Comparison of ENCODE assay signal across 14 cellular contexts in genomic region chr14:36238666-36239363, GRCh38.
A peak's percentile ranks its signal among the peaks of the same experiment; 100 is the strongest.
DNase-seq lines count a peak whose midpoint lies in the region; ATAC-seq, FAIRE-seq and TF ChIP-seq lines count a peak whose summit lies in the region.
"Had no signal": no experiment of that assay in that cellular context is flagged by ENCODE, and none has a peak within 500 bp of the region (broad histone marks: within the 10 kb centered on the region; RNA-seq: fewer than 3 reads in every experiment).

No MANE protein-coding gene starts in this region.

- peak; percentile 19 for DNase-seq in activated CD4-positive, alpha-beta T cell treated with anti-CD3 and anti-CD28 coated beads for 48 hours
- DNase-seq in activated CD4-positive, alpha-beta T cell treated with anti-CD3 and anti-CD28 coated beads for 1 hour, result no peak
- DNase-seq in LHCN-M2 (ENCODE audit: low read depth) (peak; percentile 50), astrocyte (ENCODE audit: low read depth) (peak; percentile 85), osteoblast (ENCODE audit: insufficient read length, low spot score, missing footprints) (no peak), H9 (no peak), endothelial cell (ENCODE audit: low spot score) (no peak)
- DNase-seq: activated naive CD4-positive, alpha-beta T cell; sigmoid colon; stimulated activated naive B cell treated with anti-CD40 and anti-IgM and Interleukin-4, amounts not matched to agents 10 μg/mL and 1 μg/mL and 100 μg/mL, for 72 hours; T-cell had no signal

- H2BK20ac ChIP-seq in H9 (ENCODE audit: low read depth, low read length, poor library complexity, severe bottlenecking), result no peak overlapping the region

- H3K14ac ChIP-seq in H9 (ENCODE audit: insufficient read depth, low read length), result no peak overlapping the region

- H2AFZ ChIP-seq in astrocyte (ENCODE audit: low read depth, low read length) (peak overlapping the region; percentile 32), osteoblast (ENCODE audit: low read length) (peak overlapping the region; percentile 36), H9 (ENCODE audit: low read length) (no peak overlapping the region)

- H3K27me3 ChIP-seq in astrocyte (ENCODE audit: insufficient read depth, low read length), result no peaks in the 10 kb centered on the region
- no peaks in the 10 kb centered on the region for H3K27me3 ChIP-seq in osteoblast (ENCODE audit: insufficient read depth, low read length)
- H3K27me3 ChIP-seq in H9 (ENCODE audit: insufficient read depth, low read length), result no peaks in the 10 kb centered on the region

- H3K18ac ChIP-seq in H9 (ENCODE audit: insufficient read length, low read depth, low read length), result no peak overlapping the region

- ATAC-seq in HG03432 (IDR thresholded peaks at IDR 0.05; ENCODE audit: unreplicated experiment), result no peak
- ATAC-seq: stimulated activated naive B cell treated with anti-CD40 and anti-IgM and Interleukin-4, amounts not matched to agents 10 μg/mL and 1 μg/mL and 100 μg/mL, for 72 hours; T-cell had no signal

- H4K5ac ChIP-seq in H9 (ENCODE audit: insufficient read length, low read depth, low read length), result no peak overlapping the region

- H3K36me3 Mint-ChIP-seq in astrocyte (ENCODE audit: low read depth, unreplicated experiment) (no peaks in the 10 kb centered on the region), H9 (ENCODE audit: insufficient read depth in 1 of 3, low read depth in 3 of 3) (no peaks in the 10 kb centered on the region; a peak in 1 of 7 replicates), endothelial cell (ENCODE audit: low read depth, unreplicated experiment) (no peaks in the 10 kb centered on the region)
- H3K36me3 Mint-ChIP-seq: stimulated activated naive B cell treated with anti-CD40 and anti-IgM and Interleukin-4, amounts not matched to agents 10 μg/mL and 1 μg/mL and 100 μg/mL, for 72 hours; T-cell had no signal

- H3K4me3 ChIP-seq in astrocyte (ENCODE audit: insufficient read depth, low read depth, low read length), result no peak overlapping the region
- no peak overlapping the region for H3K4me3 ChIP-seq in osteoblast (ENCODE audit: insufficient read depth, low read length)
- H3K4me3 ChIP-seq: sigmoid colon had no signal

- no peak overlapping the region for H3K4me3 Mint-ChIP-seq in astrocyte (ENCODE audit: unreplicated experiment)
- H3K4me3 Mint-ChIP-seq in H9, result no peak overlapping the region
- no peak overlapping the region for H3K4me3 Mint-ChIP-seq in endothelial cell (ENCODE audit: unreplicated experiment)
- H3K4me3 Mint-ChIP-seq: B cell; stimulated activated naive B cell treated with anti-CD40 and anti-IgM and Interleukin-4, amounts not matched to agents 10 μg/mL and 1 μg/mL and 100 μg/mL, for 72 hours; T-cell had no signal

- H4K8ac ChIP-seq in H9 (replicated peaks; ENCODE audit: insufficient read length, low read depth, low read length), result no peak overlapping the region

- H3K4me1 ChIP-seq in astrocyte (ENCODE audit: insufficient read depth, low read length) (no peaks in the 10 kb centered on the region), osteoblast (ENCODE audit: insufficient read depth, low read length) (peaks cover 5% of the 10 kb centered on the region), H9 (ENCODE audit: insufficient read depth, low read length) (no peaks in the 10 kb centered on the region; the same call in 1 of the 2 replicates)
- H3K4me1 ChIP-seq: sigmoid colon had no signal

- H4K91ac ChIP-seq in H9 (ENCODE audit: insufficient read length, low read depth, low read length), result no peak overlapping the region

- peak overlapping the region; percentile 47 for H3K4me2 ChIP-seq in astrocyte (ENCODE audit: low read length)
- peak overlapping the region; percentile 26 for H3K4me2 ChIP-seq in osteoblast (ENCODE audit: insufficient read depth, low read length)
- H3K4me2 ChIP-seq in H9 (ENCODE audit: insufficient read depth, insufficient read length, low read length), result no peak overlapping the region

- no peak overlapping the region for H2BK15ac ChIP-seq in H9 (ENCODE audit: low read depth, low read length)

- H3K9me3 Mint-ChIP-seq in astrocyte (ENCODE audit: unreplicated experiment), result peaks cover 6% of the 10 kb centered on the region
- H3K9me3 Mint-ChIP-seq in H9, result no peaks in the 10 kb centered on the region
- no peaks in the 10 kb centered on the region for H3K9me3 Mint-ChIP-seq in endothelial cell (ENCODE audit: unreplicated experiment)
- H3K9me3 Mint-ChIP-seq: stimulated activated naive B cell treated with anti-CD40 and anti-IgM and Interleukin-4, amounts not matched to agents 10 μg/mL and 1 μg/mL and 100 μg/mL, for 72 hours; T-cell had no signal

- H3K27ac ChIP-seq in astrocyte (ENCODE audit: low read depth, low read length) (no peak overlapping the region), osteoblast (ENCODE audit: low read depth, low read length) (no peak overlapping the region), H9 (ENCODE audit: insufficient read length, low read depth, low read length) (no peak overlapping the region)
- H3K27ac ChIP-seq: sigmoid colon had no signal

- H3K27me3 Mint-ChIP-seq in astrocyte (ENCODE audit: low read depth, unreplicated experiment) (peaks cover 2% of the 10 kb centered on the region), H9 (ENCODE audit: low read depth) (no peaks in the 10 kb centered on the region), endothelial cell (ENCODE audit: unreplicated experiment) (peaks cover 3% of the 10 kb centered on the region)

- no peak overlapping the region for H3K23ac ChIP-seq in H9 (ENCODE audit: insufficient read length, low read depth, low read length)

- H3T11ph ChIP-seq in H9 (ENCODE audit: low read length), result no peak overlapping the region

- H3K27ac Mint-ChIP-seq in astrocyte (ENCODE audit: unreplicated experiment) (peak overlapping the region; percentile 53), H9 (no peak overlapping the region; a peak in 1 of 7 replicates), endothelial cell (ENCODE audit: unreplicated experiment) (no peak overlapping the region)
- H3K27ac Mint-ChIP-seq: B cell; stimulated activated naive B cell treated with anti-CD40 and anti-IgM and Interleukin-4, amounts not matched to agents 10 μg/mL and 1 μg/mL and 100 μg/mL, for 72 hours; T-cell had no signal

- H3K9ac ChIP-seq in astrocyte (ENCODE audit: low read length) (no peak overlapping the region), H9 (ENCODE audit: extremely low read depth, insufficient read length, low read length) (no peak overlapping the region)

- no peaks in the 10 kb centered on the region for H3K79me1 ChIP-seq in H9 (ENCODE audit: insufficient read depth, low read depth, low read length, poor library complexity, severe bottlenecking)

- TF ChIP-seq CTCF in astrocyte (IDR thresholded peaks at IDR 0.05; ENCODE audit: insufficient read depth, low read depth, low read length) (no peak), osteoblast (IDR thresholded peaks at IDR 0.05; ENCODE audit: extremely low read depth, low read depth, low read length) (no peak), H9 (conservative IDR thresholded peaks at IDR 0.05) (no peak), endothelial cell (IDR thresholded peaks at IDR 0.05; ENCODE audit: unreplicated experiment) (no peak)

- no peaks in the 10 kb centered on the region for H3K9me3 ChIP-seq in astrocyte (ENCODE audit: insufficient read depth, low read depth, low read length)
- no peaks in the 10 kb centered on the region for H3K9me3 ChIP-seq in osteoblast (ENCODE audit: low read depth, low read length)
- H3K9me3 ChIP-seq in H9 (ENCODE audit: control insufficient read depth, low read depth, low read length), result no peaks in the 10 kb centered on the region
- H3K9me3 ChIP-seq: sigmoid colon had no signal

- no peak overlapping the region for H2BK120ac ChIP-seq in H9 (ENCODE audit: low read depth, low read length, poor library complexity, severe bottlenecking)

- no peaks in the 10 kb centered on the region for H3K36me3 ChIP-seq in astrocyte (ENCODE audit: insufficient read depth, low read length)
- no peaks in the 10 kb centered on the region for H3K36me3 ChIP-seq in osteoblast (ENCODE audit: insufficient read depth, low read length)
- H3K36me3 ChIP-seq: sigmoid colon had no signal

- no peaks in the 10 kb centered on the region for H3K79me2 ChIP-seq in astrocyte (ENCODE audit: insufficient read depth, low read length)
- no peaks in the 10 kb centered on the region for H3K79me2 ChIP-seq in osteoblast (ENCODE audit: insufficient read depth, low read length)
- H3K79me2 ChIP-seq in H9 (ENCODE audit: insufficient read depth, low read length), result no peaks in the 10 kb centered on the region; the same call in 1 of the 2 replicates

- no peaks in the 10 kb centered on the region for H3K23me2 ChIP-seq in H9 (ENCODE audit: insufficient read length, low read depth, low read length, poor library complexity, severe bottlenecking)

- no peak overlapping the region for H2BK12ac ChIP-seq in H9 (ENCODE audit: insufficient read length, low read depth, low read length)

- no peak for FAIRE-seq in astrocyte (lab: Jason Lieb, UNC)
- FAIRE-seq: endometrium had no signal

- WGBS in H9 (ENCODE audit: extremely low coverage, insufficient read length, low lambda C conversion rate), result no CpG with 5 or more reads among the region's 13 CpGs

- no peak overlapping the region for H3K4ac ChIP-seq in H9 (ENCODE audit: low read depth, low read length)

- H2BK5ac ChIP-seq in H9 (ENCODE audit: insufficient read length, low read length), result no peak overlapping the region

- no peak overlapping the region for H2AK5ac ChIP-seq in H9 (ENCODE audit: insufficient read length, low read length)

- H4K20me1 ChIP-seq in astrocyte (ENCODE audit: insufficient read depth, low read length) (no peaks in the 10 kb centered on the region), osteoblast (ENCODE audit: insufficient read depth, low read length) (no peaks in the 10 kb centered on the region), H9 (ENCODE audit: control insufficient read depth, insufficient read depth, insufficient read length) (no peaks in the 10 kb centered on the region)

- H3K56ac ChIP-seq in H9 (ENCODE audit: insufficient read length, low read depth, low read length), result no peak overlapping the region

- H3K4me1 Mint-ChIP-seq in astrocyte (ENCODE audit: low read depth, unreplicated experiment) (peaks cover 6% of the 10 kb centered on the region), H9 (peaks cover 29 to 37% of the 10 kb centered on the region in 2 experiments), endothelial cell (ENCODE audit: unreplicated experiment) (no peaks in the 10 kb centered on the region)
- H3K4me1 Mint-ChIP-seq: B cell; stimulated activated naive B cell treated with anti-CD40 and anti-IgM and Interleukin-4, amounts not matched to agents 10 μg/mL and 1 μg/mL and 100 μg/mL, for 72 hours; T-cell had no signal

Comparison
In these comparisons a context has a peak if more than half of its experiments do, and no peak if none do; other contexts are left out.
1. DNase-seq: peak in activated CD4-positive, alpha-beta T cell treated with anti-CD3 and anti-CD28 coated beads for 48 hours (single experiment), LHCN-M2 (single experiment) and astrocyte (single experiment); none in activated CD4-positive, alpha-beta T cell treated with anti-CD3 and anti-CD28 coated beads for 1 hour (single experiment), osteoblast (single experiment), H9 (single experiment) and endothelial cell (single experiment).